In genomic region chr10:3852147-3852904, GRCh38 we compare ENCODE assay signal across 8 cellular contexts.
DNase-seq lines count a peak whose midpoint lies in the region; ATAC-seq lines count a peak whose summit lies in the region.

No MANE protein-coding gene starts in this region.

- DNase-seq in AG08395 (ENCODE audit: low spot score), result peak; percentile 82
- peak; percentile 90 for DNase-seq in OCI-M1 (lab: John Stamatoyannopoulos, UW)
- peak in 1 of 2 donors; percentile 65 for DNase-seq in activated naive CD4-positive, alpha-beta T cell treated with anti-CD3 and anti-CD28 coated beads, Interleukin-2, amount 50 U/mL, for 72 hours (ENCODE audit: low spot score in 2 of 2)
- DNase-seq in cardiac septum (ENCODE audit: low spot score), result peak; percentile 92
- peak; percentile 100 for DNase-seq in renal cortical epithelial cell (ENCODE audit: low read depth)
- no peak for DNase-seq in cerebellar nuclear complex (lab: John Stamatoyannopoulos, UW)

- intact Hi-C loops in cardiac septum (cut with DNase I), result no loop called here

- H3K36me3 Mint-ChIP-seq in activated naive CD4-positive, alpha-beta T cell treated with anti-CD3 and anti-CD28 coated beads, Interleukin-2, amount 50 U/mL, for 72 hours, result peaks cover 0 to 32% of the 10 kb centered on the region in 2 donors

- peak overlapping the region; percentile 94 to 99 for H3K27ac Mint-ChIP-seq in activated naive CD4-positive, alpha-beta T cell treated with anti-CD3 and anti-CD28 coated beads, Interleukin-2, amount 50 U/mL, for 72 hours

- peak; percentile 87 for ATAC-seq in GM18873 (IDR thresholded peaks at IDR 0.05; ENCODE audit: low FRiP score, unreplicated experiment)
- peak; percentile 77 for ATAC-seq in HG03108 (IDR thresholded peaks at IDR 0.05; ENCODE audit: unreplicated experiment)
- ATAC-seq in activated naive CD4-positive, alpha-beta T cell treated with anti-CD3 and anti-CD28 coated beads, Interleukin-2, amount 50 U/mL, for 72 hours, result peak; percentile 95

- H3K9me3 Mint-ChIP-seq in activated naive CD4-positive, alpha-beta T cell treated with anti-CD3 and anti-CD28 coated beads, Interleukin-2, amount 50 U/mL, for 72 hours, result peaks cover 3 to 9% of the 10 kb centered on the region in 2 donors

Comparison
In these comparisons a context has a peak if more than half of its experiments do, and no peak if none do; other contexts are left out.
1. DNase-seq: peak in AG08395 (single experiment), OCI-M1 (single experiment), cardiac septum (single experiment) and renal cortical epithelial cell (single experiment); none in cerebellar nuclear complex (0 of 2).
2. Peak in every context shown above with its lines, with median percentiles within 50 percentile points of each other: ATAC-seq.